7 cellular contexts compared by ENCODE assay signal in genomic region chr10:95601116-95601719, GRCh38. TPM values are rescaled to one million over a fixed set of nuclear protein-coding genes. Genes with fewer than 3 reads are reported as not detected.
DNase-seq lines count a peak whose midpoint lies in the region; ATAC-seq and TF ChIP-seq lines count a peak whose summit lies in the region.

No MANE protein-coding gene starts in this region.

- H3F3A ChIP-seq in neural cell (ENCODE audit: insufficient read depth, low read length, poor library complexity, severe bottlenecking) = no peaks in the 10 kb centered on the region

- H3K27ac ChIP-seq in Karpas-422 (ENCODE audit: low read length) = no peak overlapping the region
- no peak overlapping the region for H3K27ac ChIP-seq in neural cell (ENCODE audit: low read length)
- no peak overlapping the region for H3K27ac ChIP-seq in thyroid gland

- TF ChIP-seq EP300 in neural cell (conservative IDR thresholded peaks at IDR 0.05; ENCODE audit: poor library complexity, severe bottlenecking) = no peak

- H3K4me1 Mint-ChIP-seq in activated T-cell treated with anti-CD3 and anti-CD28 coated beads, Interleukin-2, amount 50 U/mL, for 72 hours (ENCODE audit: low read depth) = no peaks in the 10 kb centered on the region

- H3K4me2 ChIP-seq in Karpas-422 (ENCODE audit: low read depth, low read length, poor library complexity, severe bottlenecking) (no peak overlapping the region), neural cell (ENCODE audit: low read length) (no peak overlapping the region)

- no peaks in the 10 kb centered on the region for H3K36me3 Mint-ChIP-seq in activated T-cell treated with anti-CD3 and anti-CD28 coated beads, Interleukin-2, amount 50 U/mL, for 72 hours (ENCODE audit: insufficient read depth in 2 of 2)

- TF ChIP-seq POLR2A in thyroid gland (IDR thresholded peaks at IDR 0.05) = no peak

- no peaks in the 10 kb centered on the region for H3K4me1 ChIP-seq in Karpas-422 (ENCODE audit: low read length)
- no peaks in the 10 kb centered on the region for H3K4me1 ChIP-seq in thyroid gland

- TF ChIP-seq RAD21 in neural cell (conservative IDR thresholded peaks at IDR 0.05) = peak; percentile 96

- intact Hi-C loops in thyroid gland (cut with DNase I) = loop anchor here (2.0 to 5.0 kb wide), 2 partner anchors 170 to 229 kb away; no protein-coding TSS in a partner anchor

- H3K79me2 ChIP-seq in Karpas-422 (ENCODE audit: low read length) (no peaks in the 10 kb centered on the region), neural cell (replicated peaks; ENCODE audit: insufficient read depth, low read length) (no peaks in the 10 kb centered on the region)

- H3K9me2 ChIP-seq in Karpas-422 (replicated peaks; ENCODE audit: insufficient read depth, low read length) = no peaks in the 10 kb centered on the region
- no peaks in the 10 kb centered on the region for H3K9me2 ChIP-seq in neural cell (ENCODE audit: insufficient read depth, low read length)

- no peaks in the 10 kb centered on the region for H3K9me3 Mint-ChIP-seq in activated T-cell treated with anti-CD3 and anti-CD28 coated beads, Interleukin-2, amount 50 U/mL, for 72 hours

- no peak overlapping the region for H2AFZ ChIP-seq in Karpas-422 (ENCODE audit: low read length)
- H2AFZ ChIP-seq in neural cell (ENCODE audit: low read depth, low read length) = no peak overlapping the region

- TF ChIP-seq CTCF in GM12874 (IDR thresholded peaks at IDR 0.05; ENCODE audit: insufficient read depth, low read depth, low read length) (peak; percentile 86), foreskin fibroblast (IDR thresholded peaks at IDR 0.05; ENCODE audit: low read depth, low read length) (peak; percentile 98), neural cell (IDR thresholded peaks at IDR 0.05; ENCODE audit: poor library complexity, severe bottlenecking) (peak; percentile 95), thyroid gland (IDR thresholded peaks at IDR 0.05) (peak; percentile 49 to 94 (median 84))

- H3K9ac ChIP-seq in Karpas-422 (ENCODE audit: low read length) (no peak overlapping the region), neural cell (ENCODE audit: low read length) (no peak overlapping the region)

- peaks cover 6% of the 10 kb centered on the region for H3K27me3 Mint-ChIP-seq in activated T-cell treated with anti-CD3 and anti-CD28 coated beads, Interleukin-2, amount 50 U/mL, for 72 hours (ENCODE audit: low read depth)

- H4K20me1 ChIP-seq in Karpas-422 (ENCODE audit: insufficient read depth, low read depth, low read length) (no peaks in the 10 kb centered on the region), neural cell (ENCODE audit: insufficient read depth) (no peaks in the 10 kb centered on the region)

- H3K36me3 ChIP-seq in Karpas-422 (ENCODE audit: insufficient read depth, low read length) (no peaks in the 10 kb centered on the region), neural cell (ENCODE audit: insufficient read depth, low read length) (no peaks in the 10 kb centered on the region), thyroid gland (peaks cover 2 to 9% of the 10 kb centered on the region in 2 donors)

- no peaks in the 10 kb centered on the region for H3K9me3 ChIP-seq in Karpas-422 (ENCODE audit: low read length)
- no peaks in the 10 kb centered on the region for H3K9me3 ChIP-seq in neural cell (ENCODE audit: low read length)
- no peaks in the 10 kb centered on the region for H3K9me3 ChIP-seq in thyroid gland

- no peaks in the 10 kb centered on the region for H3K27me3 ChIP-seq in Karpas-422 (ENCODE audit: low read length)
- H3K27me3 ChIP-seq in neural cell (ENCODE audit: insufficient read depth, low read depth, low read length) = no peaks in the 10 kb centered on the region
- H3K27me3 ChIP-seq in thyroid gland = no peaks in the 10 kb centered on the region

- no peak overlapping the region for H3K27ac Mint-ChIP-seq in activated T-cell treated with anti-CD3 and anti-CD28 coated beads, Interleukin-2, amount 50 U/mL, for 72 hours

- H3K4me3 Mint-ChIP-seq in activated T-cell treated with anti-CD3 and anti-CD28 coated beads, Interleukin-2, amount 50 U/mL, for 72 hours = no peak overlapping the region

- H3K4me3 ChIP-seq in Karpas-422 (ENCODE audit: low read length) = no peak overlapping the region
- H3K4me3 ChIP-seq in foreskin fibroblast (ENCODE audit: low read depth in 1 of 2, low read length in 2 of 2) = no peak overlapping the region
- no peak overlapping the region for H3K4me3 ChIP-seq in neural cell (ENCODE audit: low read length)
- no peak overlapping the region for H3K4me3 ChIP-seq in thyroid gland (replicated peaks in 1 of 3)

- WGBS in thyroid gland, 2 donors = 20 to 25% methylated on average over 6 of the region's 6 CpGs

- ATAC-seq in activated T-cell treated with anti-CD3 and anti-CD28 coated beads, Interleukin-2, amount 50 U/mL, for 72 hours (replicated peaks in 1 of 2) = peak; percentile 71 to 75

- DNase-seq in Karpas-422 (peak; percentile 68), OCI-M1 (lab: John Stamatoyannopoulos, UW) (peak; percentile 94), foreskin fibroblast (peak; percentile 69 to 91), thyroid gland (peak; percentile 76 to 77)
- peak; percentile 44 to 56 for DNase-seq in activated T-cell treated with anti-CD3 and anti-CD28 coated beads, Interleukin-2, amount 50 U/mL, for 72 hours

TF ChIP-seq in neural cell, 6 proteins besides CTCF, POLR2A, EP300 and RAD21:
- no peak for TF ChIP-seq MXI1 (conservative IDR thresholded peaks at IDR 0.05; ENCODE audit: poor library complexity, severe bottlenecking)
- TF ChIP-seq, protein P1, sequence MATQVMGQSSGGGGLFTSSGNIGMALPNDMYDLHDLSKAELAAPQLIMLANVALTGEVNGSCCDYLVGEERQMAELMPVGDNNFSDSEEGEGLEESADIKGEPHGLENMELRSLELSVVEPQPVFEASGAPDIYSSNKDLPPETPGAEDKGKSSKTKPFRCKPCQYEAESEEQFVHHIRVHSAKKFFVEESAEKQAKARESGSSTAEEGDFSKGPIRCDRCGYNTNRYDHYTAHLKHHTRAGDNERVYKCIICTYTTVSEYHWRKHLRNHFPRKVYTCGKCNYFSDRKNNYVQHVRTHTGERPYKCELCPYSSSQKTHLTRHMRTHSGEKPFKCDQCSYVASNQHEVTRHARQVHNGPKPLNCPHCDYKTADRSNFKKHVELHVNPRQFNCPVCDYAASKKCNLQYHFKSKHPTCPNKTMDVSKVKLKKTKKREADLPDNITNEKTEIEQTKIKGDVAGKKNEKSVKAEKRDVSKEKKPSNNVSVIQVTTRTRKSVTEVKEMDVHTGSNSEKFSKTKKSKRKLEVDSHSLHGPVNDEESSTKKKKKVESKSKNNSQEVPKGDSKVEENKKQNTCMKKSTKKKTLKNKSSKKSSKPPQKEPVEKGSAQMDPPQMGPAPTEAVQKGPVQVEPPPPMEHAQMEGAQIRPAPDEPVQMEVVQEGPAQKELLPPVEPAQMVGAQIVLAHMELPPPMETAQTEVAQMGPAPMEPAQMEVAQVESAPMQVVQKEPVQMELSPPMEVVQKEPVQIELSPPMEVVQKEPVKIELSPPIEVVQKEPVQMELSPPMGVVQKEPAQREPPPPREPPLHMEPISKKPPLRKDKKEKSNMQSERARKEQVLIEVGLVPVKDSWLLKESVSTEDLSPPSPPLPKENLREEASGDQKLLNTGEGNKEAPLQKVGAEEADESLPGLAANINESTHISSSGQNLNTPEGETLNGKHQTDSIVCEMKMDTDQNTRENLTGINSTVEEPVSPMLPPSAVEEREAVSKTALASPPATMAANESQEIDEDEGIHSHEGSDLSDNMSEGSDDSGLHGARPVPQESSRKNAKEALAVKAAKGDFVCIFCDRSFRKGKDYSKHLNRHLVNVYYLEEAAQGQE (IDR thresholded peaks at IDR 0.05; ENCODE audit: borderline replicate concordance) = no peak
- no peak for TF ChIP-seq TAF1 (IDR thresholded peaks at IDR 0.05; ENCODE audit: low read depth)
- TF ChIP-seq POLR2AphosphoS5 (IDR thresholded peaks at IDR 0.05) = no peak
- TF ChIP-seq SMC3 (conservative IDR thresholded peaks at IDR 0.05; ENCODE audit: poor library complexity) = peak; percentile 97
- no peak for TF ChIP-seq EZH2 (IDR thresholded peaks at IDR 0.05; ENCODE audit: borderline replicate concordance, insufficient read depth, low read length, poor library complexity, severe bottlenecking)

RNA-seq across cellular contexts. Expression of gene SORBS1, which starts 40.0 kb away (rescaled TPM):
- 0.15 and 0.61 TPM in 2 replicates for total RNA-seq in Karpas-422 (2014; rRNA removed; shearing (Covaris generic); ENCODE audit: low replicate concordance)
- total RNA-seq in activated T-cell treated with anti-CD3 and anti-CD28 coated beads, Interleukin-2, amount 50 U/mL, for 72 hours = 1 to 10 TPM; 1.2 to 2.4 TPM
- polyA plus RNA-seq in neural cell = 39.5 and 52.6 TPM in 2 replicates
- polyA minus RNA-seq in neural cell = 58.9 and 78.5 TPM in 2 replicates
- total RNA-seq in thyroid gland = 10 to 100 TPM; 21.5 to 65.8 (median 30.1) TPM

RNA-seq across cellular contexts. Expression of gene ALDH18A1, which starts 55.3 kb away (rescaled TPM):
- 43.7 and 50.0 TPM in 2 replicates for total RNA-seq in Karpas-422 (2014; rRNA removed; shearing (Covaris generic); ENCODE audit: low replicate concordance)
- total RNA-seq in activated T-cell treated with anti-CD3 and anti-CD28 coated beads, Interleukin-2, amount 50 U/mL, for 72 hours = 10 to 100 TPM; 52.8 to 71.3 TPM
- 45.7 and 59.1 TPM in 2 replicates for polyA plus RNA-seq in neural cell
- 57.7 and 64.0 TPM in 2 replicates for polyA minus RNA-seq in neural cell
- total RNA-seq in thyroid gland = 100 to 1,000 TPM in 2 of 4 donors, 10 to 100 TPM in 2; 66.6 to 134 (median 96.5) TPM

Comparison
In these comparisons a context has a peak if more than half of its experiments do, and no peak if none do; other contexts are left out.
1. RNA of gene SORBS1, which starts 40.0 kb away (total RNA-seq): 21.5 to 65.8 TPM in thyroid gland; 1.2 to 2.4 TPM in activated T-cell treated with anti-CD3 and anti-CD28 coated beads, Interleukin-2, amount 50 U/mL, for 72 hours and 0.15 to 0.61 TPM in Karpas-422; every median in the first group is over 4 times any median in the second.
2. Peak in every context shown above with its lines, with median percentiles within 50 percentile points of each other: CTCF ChIP-seq and DNase-seq.